ENCODE assay signal across 27 cellular contexts in genomic region chr20:40006168-40006860, GRCh38.
"Had no signal": no experiment of that assay in that cellular context is flagged by ENCODE, and none has a peak within 500 bp of the region (broad histone marks: within the 10 kb centered on the region; RNA-seq: fewer than 3 reads in every experiment).

No MANE protein-coding gene starts in this region.

- H3K4me1 ChIP-seq: psoas muscle, spleen, tibial nerve, vagina had no signal

- H3K4me1 Mint-ChIP-seq: immature natural killer cell; memory B cell; naive B cell; stimulated activated naive B cell treated with anti-CD40 and anti-IgM and Interleukin-4, amounts not matched to agents 10 μg/mL and 1 μg/mL and 100 μg/mL, for 72 hours had no signal

- H3K9me3 ChIP-seq: mucosa of descending colon, psoas muscle, spleen, thoracic aorta, tibial nerve, vagina had no signal

- H3K4me3 Mint-ChIP-seq: immature natural killer cell; memory B cell; mesothelial cell of epicardium; naive B cell; natural killer cell treated with Interleukin-12 subunit alpha and Interleukin-12 subunit beta and Interleukin-15 and Interleukin-18, amount 100 ng/mL, for 72 hours; stimulated activated naive B cell treated with anti-CD40 and anti-IgM and Interleukin-4, amounts not matched to agents 10 μg/mL and 1 μg/mL and 100 μg/mL, for 72 hours; stimulated activated naive CD8-positive, alpha-beta T cell treated with anti-CD3 and anti-CD28 coated beads, Interleukin-15, Interleukin-2, amounts not matched to agents 100 ng/mL and 50 ng/mL, for 24 hours had no signal

- H3K9me3 Mint-ChIP-seq: memory B cell; mesothelial cell of epicardium; stimulated activated naive CD8-positive, alpha-beta T cell treated with anti-CD3 and anti-CD28 coated beads, Interleukin-15, Interleukin-2, amounts not matched to agents 100 ng/mL and 50 ng/mL, for 24 hours had no signal

- DNase-seq: dermis blood vessel endothelial cell; effector memory CD4-positive, alpha-beta T cell; erythroblast; hypothalamus; immature natural killer cell; islet precursor cell; kidney glomerular epithelial cell; left colon; left ventricle myocardium superior; mucosa of descending colon; naive B cell; nucleus accumbens; posterior cingulate gyrus; psoas muscle; right cardiac atrium; spleen; stimulated activated naive B cell treated with anti-CD40 and anti-IgM and Interleukin-4, amounts not matched to agents 10 μg/mL and 1 μg/mL and 100 μg/mL, for 72 hours had no signal

- H3K36me3 ChIP-seq: spleen, thoracic aorta, tibial nerve, vagina had no signal

- H3K36me3 Mint-ChIP-seq: immature natural killer cell; memory B cell; mesothelial cell of epicardium; naive B cell; natural killer cell treated with Interleukin-12 subunit alpha and Interleukin-12 subunit beta and Interleukin-15 and Interleukin-18, amount 100 ng/mL, for 72 hours; stimulated activated naive B cell treated with anti-CD40 and anti-IgM and Interleukin-4, amounts not matched to agents 10 μg/mL and 1 μg/mL and 100 μg/mL, for 72 hours had no signal

- ATAC-seq: left colon; left ventricle myocardium superior; mucosa of descending colon; natural killer cell treated with Interleukin-12 subunit alpha and Interleukin-12 subunit beta and Interleukin-15 and Interleukin-18, amount 100 ng/mL, for 72 hours; psoas muscle; right cardiac atrium; stimulated activated naive B cell treated with anti-CD40 and anti-IgM and Interleukin-4, amounts not matched to agents 10 μg/mL and 1 μg/mL and 100 μg/mL, for 72 hours had no signal

- H3K27me3 Mint-ChIP-seq: stimulated activated naive CD8-positive, alpha-beta T cell treated with anti-CD3 and anti-CD28 coated beads, Interleukin-15, Interleukin-2, amounts not matched to agents 100 ng/mL and 50 ng/mL, for 24 hours had no signal

- H3K27me3 ChIP-seq: spleen, tibial nerve, vagina had no signal

- H3K4me3 ChIP-seq: coronary artery, lung, mucosa of descending colon, psoas muscle, skin epidermis, spleen, thoracic aorta, tibial nerve, vagina had no signal

- H3K27ac Mint-ChIP-seq: immature natural killer cell; memory B cell; mesothelial cell of epicardium; naive B cell; natural killer cell treated with Interleukin-12 subunit alpha and Interleukin-12 subunit beta and Interleukin-15 and Interleukin-18, amount 100 ng/mL, for 72 hours; stimulated activated naive B cell treated with anti-CD40 and anti-IgM and Interleukin-4, amounts not matched to agents 10 μg/mL and 1 μg/mL and 100 μg/mL, for 72 hours; stimulated activated naive CD8-positive, alpha-beta T cell treated with anti-CD3 and anti-CD28 coated beads, Interleukin-15, Interleukin-2, amounts not matched to agents 100 ng/mL and 50 ng/mL, for 24 hours had no signal

- H3K27ac ChIP-seq: coronary artery, psoas muscle, skin epidermis, spleen, thoracic aorta, tibial nerve, vagina had no signal
